In the genomic region with DNA sequence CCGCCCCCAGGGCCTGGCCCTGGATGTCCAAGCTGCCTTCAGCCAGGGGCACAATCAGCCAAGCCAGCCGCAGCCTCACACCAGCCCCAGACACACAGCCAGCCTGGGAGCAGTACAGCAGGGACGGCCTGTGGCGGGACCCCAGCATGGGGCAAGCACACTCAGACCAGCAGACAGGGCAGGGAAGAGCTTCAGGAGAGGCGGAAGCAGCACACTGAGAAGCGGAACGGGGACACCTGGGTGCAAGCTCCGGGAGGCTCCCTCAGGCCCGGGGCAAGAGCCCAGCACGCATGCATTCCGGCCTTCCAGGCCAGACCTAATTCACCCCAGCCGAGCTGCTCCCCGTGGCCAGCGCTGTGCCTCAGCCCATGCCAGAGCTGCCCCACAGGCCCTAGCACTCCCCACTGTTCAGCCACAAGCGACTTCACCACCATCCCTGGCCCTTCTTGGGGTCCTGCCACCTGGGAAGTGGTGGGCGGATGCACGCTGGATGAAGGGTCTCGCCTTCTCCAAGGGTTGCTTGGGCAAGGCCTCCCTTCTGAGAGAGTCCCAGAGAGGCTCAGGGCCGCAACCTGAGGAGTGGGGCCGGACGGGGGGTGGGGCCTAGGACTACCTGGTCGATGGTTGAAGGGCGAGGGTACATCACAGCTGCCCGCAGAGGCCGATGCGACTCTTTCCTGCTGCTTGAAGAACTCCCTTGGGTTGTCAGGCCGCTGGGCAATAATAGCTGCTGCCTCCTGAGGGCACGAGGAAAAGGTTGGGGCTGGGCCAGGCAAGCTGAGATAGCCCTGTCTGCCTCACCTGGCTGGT, we compare ENCODE assay signal across 1 cellular context.
A peak's percentile ranks its signal among the peaks of the same experiment; 100 is the strongest.
TF ChIP-seq lines count a peak whose summit lies in the region.

No MANE protein-coding gene starts in this region.

TF ChIP-seq in H1, 55 proteins besides CTCF, POLR2A, EP300 and RAD21:
- TF ChIP-seq PHF8 (conservative IDR thresholded peaks at IDR 0.05; ENCODE audit: low read depth, low read length), result no peak
- 0 out of 2 replicates have a peak, but pooled peaks have one; percentile 59 for TF ChIP-seq POLR2AphosphoS5 (IDR thresholded peaks at IDR 0.05; ENCODE audit: low read depth, low read length)
- TF ChIP-seq SIN3A (conservative IDR thresholded peaks at IDR 0.05 in 1 of 2, IDR thresholded peaks at IDR 0.05 in 1 of 2; ENCODE audit: low read depth in 1 of 2, low read length in 2 of 2), result no peak
- TF ChIP-seq SRF (IDR thresholded peaks at IDR 0.05; ENCODE audit: low read depth, low read length), result no peak
- TF ChIP-seq, protein P1, sequence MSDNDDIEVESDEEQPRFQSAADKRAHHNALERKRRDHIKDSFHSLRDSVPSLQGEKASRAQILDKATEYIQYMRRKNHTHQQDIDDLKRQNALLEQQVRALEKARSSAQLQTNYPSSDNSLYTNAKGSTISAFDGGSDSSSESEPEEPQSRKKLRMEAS (IDR thresholded peaks at IDR 0.05), result no peak
- TF ChIP-seq FOSL1 (IDR thresholded peaks at IDR 0.05; ENCODE audit: insufficient read depth, low read depth, low read length), result no peak
- no peak for TF ChIP-seq MAFK (IDR thresholded peaks at IDR 0.05; ENCODE audit: low read depth, low read length)
- TF ChIP-seq, protein P2, sequence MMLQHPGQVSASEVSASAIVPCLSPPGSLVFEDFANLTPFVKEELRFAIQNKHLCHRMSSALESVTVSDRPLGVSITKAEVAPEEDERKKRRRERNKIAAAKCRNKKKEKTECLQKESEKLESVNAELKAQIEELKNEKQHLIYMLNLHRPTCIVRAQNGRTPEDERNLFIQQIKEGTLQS (IDR thresholded peaks at IDR 0.05; ENCODE audit: insufficient read depth, low read depth, low read length), result no peak
